ENCODE assay signal across 13 cellular contexts in the genomic region with DNA sequence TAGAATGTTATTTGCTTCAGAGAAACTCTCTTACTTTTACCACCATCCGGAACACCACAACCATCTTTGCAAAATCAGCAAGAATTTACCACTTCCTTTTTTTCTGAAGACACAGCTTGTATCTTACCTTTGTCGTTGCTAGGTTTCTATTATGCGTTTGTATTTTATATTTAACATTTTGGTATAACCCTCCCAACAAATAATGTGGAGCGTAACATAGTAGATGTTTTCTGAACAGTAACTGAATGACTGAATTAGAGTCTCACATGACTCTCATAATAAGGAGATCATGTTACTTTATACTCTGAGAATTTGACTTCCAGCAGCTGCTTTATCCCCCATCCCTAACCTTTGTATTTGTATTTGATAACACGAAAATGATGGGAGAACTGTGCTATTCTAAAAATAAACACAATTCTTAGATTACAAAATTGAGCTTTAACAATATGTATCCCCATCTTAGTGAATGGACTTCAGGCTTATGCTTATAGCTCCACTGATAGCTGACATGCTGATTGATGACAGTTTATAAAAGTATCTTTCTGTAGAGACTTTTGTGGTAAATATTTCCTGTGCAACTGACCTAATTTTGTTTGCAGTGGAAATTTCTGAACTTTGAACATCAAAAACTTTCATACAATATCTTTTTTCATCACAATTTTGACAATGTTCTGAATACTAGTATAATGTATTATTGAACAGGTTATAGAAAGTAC. TPM values are rescaled to one million over a fixed set of nuclear protein-coding genes. Genes with fewer than 3 reads are reported as not detected.
A peak's percentile ranks its signal among the peaks of the same experiment; 100 is the strongest.
DNase-seq lines count a peak whose midpoint lies in the region; ATAC-seq, FAIRE-seq and TF ChIP-seq lines count a peak whose summit lies in the region.
"Had no signal": no experiment of that assay in that cellular context is flagged by ENCODE, and none has a peak within 500 bp of the region (broad histone marks: within the 10 kb centered on the region; RNA-seq: fewer than 3 reads in every experiment).

No MANE protein-coding gene starts in this region.

- FAIRE-seq in GM19239 (lab: Jason Lieb, UNC): peak; percentile 37
- FAIRE-seq in K562 (lab: Jason Lieb, UNC): no peak
- FAIRE-seq: endothelial cell of umbilical vein, islet of Langerhans had no signal

- no peak overlapping the region for H3K4me2 ChIP-seq in K562 (ENCODE audit: insufficient read depth, low read length)

- 35% methylated on average over 5 of the region's 5 CpGs for WGBS in K562 (ENCODE audit: insufficient coverage, low coverage, missing lambda C conversion rate)

- TF ChIP-seq RAD21 in K562 (CRISPR knock-in tag; conservative IDR thresholded peaks at IDR 0.05 in 1 of 2, IDR thresholded peaks at IDR 0.05 in 1 of 2): no peak

- no peak overlapping the region for H3K4me3 ChIP-seq in K562
- H3K4me3 ChIP-seq: SK-N-MC had no signal

- H3K27ac ChIP-seq in K562 (ENCODE audit: extremely low read depth, low read depth, low read length): no peak overlapping the region
- H3K27ac ChIP-seq: parathyroid adenoma, SK-N-MC had no signal

- ATAC-seq in K562: no peak

- intact Hi-C loops in K562 (cut with micrococcal nuclease): no loop called here

- no peak overlapping the region for H3K9ac ChIP-seq in K562 (ENCODE audit: insufficient read depth in 1 of 2, low read depth in 2 of 2, low read length in 2 of 2)
- H3K9ac ChIP-seq: parathyroid adenoma had no signal

- in situ Hi-C loops in K562 (cut with MboI): no loop called here

- H2AFZ ChIP-seq in K562 (ENCODE audit: low read depth, low read length): no peak overlapping the region
- H2AFZ ChIP-seq: parathyroid adenoma had no signal

- no peaks in the 10 kb centered on the region for H3K79me2 ChIP-seq in K562 (ENCODE audit: control insufficient read depth, insufficient read depth, low read length)
- H3K79me2 ChIP-seq: parathyroid adenoma had no signal

- no peaks in the 10 kb centered on the region for H3K9me3 ChIP-seq in K562 (replicated peaks; ENCODE audit: control insufficient read depth, insufficient read depth, low read depth, low read length)

- no peak for TF ChIP-seq POLR2A in K562 (conservative IDR thresholded peaks at IDR 0.05)

- BruUV-seq in K562 (replicated peaks; lab: Mats Ljungman, UMichigan): no TSS peak

- no peaks in the 10 kb centered on the region for H3K4me1 ChIP-seq in K562 (replicated peaks in 1 of 2; ENCODE audit: control insufficient read depth in 2 of 2, insufficient read depth in 2 of 2, low read length in 2 of 2)
- H3K4me1 ChIP-seq: parathyroid adenoma had no signal

- no peak for TF ChIP-seq EP300 in K562 (IDR thresholded peaks at IDR 0.05; ENCODE audit: low read length)

- DNase-seq in AML-193 (lab: John Stamatoyannopoulos, UW) (peak; percentile 82 to 88), GM19239 (ENCODE audit: insufficient read length, low spot score) (no peak), NAMALWA (ENCODE audit: low spot score) (peak; percentile 77), K562 (ENCODE audit: extremely low read depth in 1 of 4, low spot score in 3 of 4) (no peak), HPDE6-E6E7 (ENCODE audit: extremely low spot score) (no peak), NCI-H748 treated with DMSO at 0.1 percent for 48 hours (lab: John Stamatoyannopoulos, UW) (no peak), SK-N-DZ (ENCODE audit: low spot score) (no peak), COLO668 (lab: John Stamatoyannopoulos, UW; ENCODE audit: unreplicated experiment) (no peak)
- DNase-seq: NCI-H1417 treated with DMSO at 0.1 percent for 48 hours had no signal

- no peaks in the 10 kb centered on the region for H3K27me3 ChIP-seq in K562 (ENCODE audit: control insufficient read depth in 2 of 2, insufficient read depth in 2 of 2, low read length in 2 of 2)

- H3K36me3 ChIP-seq in K562 (ENCODE audit: control insufficient read depth, insufficient read depth, low read length): no peaks in the 10 kb centered on the region

- CTCF ChIA-PET in K562 (lab: Yijun Ruan, JAX; ENCODE audit: low intra/inter-chr PET ratio): no interaction called here

- POLR2A ChIA-PET in K562 (lab: Yijun Ruan, JAX): interaction anchor here (0.6 kb wide), 2 partner anchors 11 to 24 kb away, joined by 3 read pairs; no protein-coding TSS in a partner anchor

- no peak for TF ChIP-seq CTCF in K562 (IDR thresholded peaks at IDR 0.05 in 2 of 3, conservative IDR thresholded peaks at IDR 0.05 in 1 of 3; ENCODE audit: insufficient read depth in 2 of 3, low read depth in 1 of 3, low read length in 3 of 3)

- H4K20me1 ChIP-seq in K562 (replicated peaks; ENCODE audit: control insufficient read depth, insufficient read depth, low read length): no peaks in the 10 kb centered on the region

- H3K9me1 ChIP-seq in K562 (ENCODE audit: control insufficient read depth, insufficient read depth, low read length): no peaks in the 10 kb centered on the region

TF ChIP-seq in K562, 482 proteins besides CTCF, POLR2A, EP300 and RAD21:
- peak; percentile 10; the same call in 1 of the 2 replicates for TF ChIP-seq MAFF (IDR thresholded peaks at IDR 0.05; ENCODE audit: low read length)
- TF ChIP-seq CBX1 (IDR thresholded peaks at IDR 0.05; ENCODE audit: low read depth): no peak
- TF ChIP-seq SP2 (IDR thresholded peaks at IDR 0.05; ENCODE audit: extremely low read depth, low read depth, low read length, poor library complexity, severe bottlenecking): no peak
- no peak for TF ChIP-seq NELFE (IDR thresholded peaks at IDR 0.05; ENCODE audit: insufficient read depth, insufficient read length)
- TF ChIP-seq SPI1 (IDR thresholded peaks at IDR 0.05; ENCODE audit: borderline replicate concordance, low read depth, low read length): peak; percentile 74
- no peak for TF ChIP-seq PHTF2 (CRISPR knock-in tag; IDR thresholded peaks at IDR 0.05)
- TF ChIP-seq DPF2 (IDR thresholded peaks at IDR 0.05): no peak
- TF ChIP-seq TRIM24 (IDR thresholded peaks at IDR 0.05): no peak
TF ChIP-seq in K562: peak in this region for 2.

RNA-seq across cellular contexts. Expression of gene KLRB1, which starts 7.9 kb away (rescaled TPM):
- total RNA-seq in K562 (2011; cell fraction: chromatin; rRNA removed; ENCODE audit: low replicate concordance): not detected in 2 replicates
- not detected in 2 replicates for total RNA-seq in K562 (2011; cell fraction: nucleolus; rRNA removed)
- total RNA-seq in K562 (2011; cell fraction: nucleoplasm; rRNA removed): not detected in 2 replicates
- total RNA-seq in K562 (2014; rRNA removed) (not detected in 2 replicates), K562 (2014; rRNA removed; fragmentation: Illumina TruSeq; extraction: Trizol) (not detected in 2 replicates), K562 (2015; rRNA removed; fragmentation: Illumina TruSeq; extraction: Trizol) (not detected in 2 replicates), K562 (2021) (not detected in 2 replicates)
- polyA plus RNA-seq in K562 (2011; rRNA removed) (not detected in 2 replicates), K562 (2014; fragmentation: Illumina TruSeq; extraction: Trizol) (not detected in 2 replicates), K562 (2014; fragmentation: Nextera tagmentation; extraction: Ambion mirVana) (not detected), K562 (2014; rRNA removed) (not detected in 2 replicates)
- not detected in 2 replicates for polyA plus RNA-seq in K562 (2011; cell fraction: cytosol; rRNA removed)
- not detected in 2 replicates for polyA plus RNA-seq in K562 (2011; cell fraction: nucleus; rRNA removed)
- polyA plus RNA-seq in K562 (2012): not detected in 2 replicates
- polyA minus RNA-seq in K562 (2011; rRNA and poly(A)+ RNA removed): not detected in 2 replicates
- not detected in 2 replicates for polyA minus RNA-seq in K562 (2011; cell fraction: cytosol; rRNA and poly(A)+ RNA removed)
- polyA minus RNA-seq in K562 (2011; cell fraction: nucleus; rRNA and poly(A)+ RNA removed): not detected in 2 replicates
- polyA plus RNA-seq in SK-N-DZ (2014; cell fraction: cytosol; rRNA removed): not detected in 2 replicates
- polyA plus RNA-seq in SK-N-DZ (2014; cell fraction: nucleus; rRNA removed): not detected in 2 replicates
- total RNA-seq: endothelial cell of umbilical vein had no signal
- polyA plus RNA-seq: endothelial cell of umbilical vein had no signal

RNA-seq across cellular contexts. Expression of gene CLEC2D, which starts 53.9 kb away (rescaled TPM):
- total RNA-seq in K562 (2011; cell fraction: chromatin; rRNA removed; ENCODE audit: low replicate concordance): 5.6 and 13.6 TPM in 2 replicates
- 2.0 and 3.9 TPM in 2 replicates for total RNA-seq in K562 (2011; cell fraction: nucleolus; rRNA removed)
- 6.0 and 6.7 TPM in 2 replicates for total RNA-seq in K562 (2011; cell fraction: nucleoplasm; rRNA removed)
- total RNA-seq in K562 (2014; rRNA removed) (0.57 and 1.9 TPM in 2 replicates), K562 (2014; rRNA removed; fragmentation: Illumina TruSeq; extraction: Trizol) (2.6 and 3.2 TPM in 2 replicates), K562 (2015; rRNA removed; fragmentation: Illumina TruSeq; extraction: Trizol) (2.6 and 2.7 TPM in 2 replicates), K562 (2021) (2.2 TPM in 2 replicates)
- polyA plus RNA-seq in K562 (2011; rRNA removed) (5.0 and 6.1 TPM in 2 replicates), K562 (2014; fragmentation: Illumina TruSeq; extraction: Trizol) (2.1 and 2.2 TPM in 2 replicates), K562 (2014; fragmentation: Nextera tagmentation; extraction: Ambion mirVana) (1 to 10 TPM; 1.4 TPM), K562 (2014; rRNA removed) (2.0 and 3.7 TPM in 2 replicates)
- polyA plus RNA-seq in K562 (2011; cell fraction: cytosol; rRNA removed): 0.76 and 2.0 TPM in 2 replicates
- polyA plus RNA-seq in K562 (2011; cell fraction: nucleus; rRNA removed): 9.7 and 20.7 TPM in 2 replicates
- 1.4 and 7.6 TPM in 2 replicates for polyA plus RNA-seq in K562 (2012)
- 3.5 and 4.2 TPM in 2 replicates for polyA minus RNA-seq in K562 (2011; rRNA and poly(A)+ RNA removed)
- 1.4 TPM in 1 of 2 replicates, not detected in the other for polyA minus RNA-seq in K562 (2011; cell fraction: cytosol; rRNA and poly(A)+ RNA removed)
- 3.1 and 6.4 TPM in 2 replicates for polyA minus RNA-seq in K562 (2011; cell fraction: nucleus; rRNA and poly(A)+ RNA removed)
- polyA plus RNA-seq in SK-N-DZ (2014; cell fraction: cytosol; rRNA removed): 2.6 and 5.3 TPM in 2 replicates
- 29.4 and 33.2 TPM in 2 replicates for polyA plus RNA-seq in SK-N-DZ (2014; cell fraction: nucleus; rRNA removed)

Comparison
In these comparisons a context has a peak if more than half of its experiments do, and no peak if none do; other contexts are left out.
1. DNase-seq: peak in AML-193 (2 of 2) and NAMALWA (single experiment); none in GM19239 (single experiment), K562 (0 of 4), HPDE6-E6E7 (single experiment), NCI-H748 treated with DMSO at 0.1 percent for 48 hours (single experiment), SK-N-DZ (single experiment) and COLO668 (single experiment).